ENCODE assay signal across 25 cellular contexts in the genomic region with DNA sequence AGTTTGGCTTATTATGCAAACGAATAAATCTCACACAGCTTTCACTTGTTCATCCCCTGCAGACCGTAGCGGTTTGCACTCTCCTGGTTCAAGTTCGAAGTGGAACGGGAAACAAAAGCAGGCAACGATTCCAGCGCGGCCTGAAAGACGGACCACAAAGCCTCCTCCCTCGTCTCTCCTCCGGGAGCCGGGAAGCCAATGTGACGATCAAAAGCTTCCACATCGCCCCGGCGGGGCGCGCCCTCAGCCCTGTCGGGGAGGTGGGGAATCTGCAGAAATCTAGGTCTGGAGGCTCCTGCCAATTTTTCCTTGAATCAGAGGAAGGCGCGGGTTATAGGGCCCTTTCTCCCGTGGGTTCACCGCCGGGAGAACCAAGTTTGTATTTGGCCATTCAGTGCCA. TPM values are rescaled to one million over a fixed set of nuclear protein-coding genes. Genes with fewer than 3 reads are reported as not detected.
"Had no signal": no experiment of that assay in that cellular context is flagged by ENCODE, and none has a peak within 500 bp of the region (broad histone marks: within the 10 kb centered on the region; RNA-seq: fewer than 3 reads in every experiment).

No MANE protein-coding gene starts in this region.

- H3K27ac ChIP-seq: body of pancreas, foreskin keratinocyte, left ventricle myocardium inferior, skin epidermis, tibial nerve, vagina had no signal

- H3K4me1 Mint-ChIP-seq: activated B cell treated with CpG ODN at 0.5 μM for 24 hours; activated CD4-positive, alpha-beta memory T cell treated with anti-CD3 and anti-CD28 coated beads, Interleukin-2, amount 10 ng/mL, durations not matched to agents 7 days and 5 days; activated CD8-positive, alpha-beta memory T cell treated with anti-CD3 and anti-CD28 coated beads, Interleukin-2, amount 10 ng/mL, durations not matched to agents 7 days and 5 days had no signal

- ATAC-seq: activated CD8-positive, alpha-beta memory T cell treated with anti-CD3 and anti-CD28 coated beads, Interleukin-2, amount 10 ng/mL, durations not matched to agents 7 days and 5 days; body of pancreas; foreskin keratinocyte; right cardiac atrium; stimulated activated naive CD8-positive, alpha-beta T cell treated with anti-CD3 and anti-CD28 coated beads, Interleukin-15, Interleukin-2, amounts not matched to agents 100 U/mL and 50 U/mL, for 24 hours; T-cell had no signal

- H3K27me3 ChIP-seq: body of pancreas, vagina had no signal

- H3K4me3 Mint-ChIP-seq: activated B cell treated with CpG ODN at 0.5 μM for 24 hours; activated CD4-positive, alpha-beta memory T cell treated with anti-CD3 and anti-CD28 coated beads, Interleukin-2, amount 10 ng/mL, durations not matched to agents 7 days and 5 days; activated CD8-positive, alpha-beta memory T cell treated with anti-CD3 and anti-CD28 coated beads, Interleukin-2, amount 10 ng/mL, durations not matched to agents 7 days and 5 days; activated naive CD4-positive, alpha-beta T cell treated with anti-CD3 and anti-CD28 coated beads for 36 hours; activated T-cell treated with anti-CD3 and anti-CD28 coated beads, Interleukin-2, amount 50 U/mL, for 24 hours had no signal

- H3K4me3 ChIP-seq: body of pancreas, left ventricle myocardium inferior, skin epidermis, tibial nerve, vagina had no signal

- H3K9me3 ChIP-seq: body of pancreas, left ventricle myocardium inferior, tibial nerve, vagina had no signal

- DNase-seq: activated B cell treated with CpG ODN at 0.5 μM for 24 hours; activated CD4-positive, alpha-beta memory T cell treated with anti-CD3 and anti-CD28 coated beads, Interleukin-2, amount 10 ng/mL, durations not matched to agents 7 days and 5 days; activated CD4-positive, alpha-beta T cell treated with anti-CD3 and anti-CD28 coated beads for 4 hours; activated CD8-positive, alpha-beta memory T cell treated with anti-CD3 and anti-CD28 coated beads, Interleukin-2, amount 10 ng/mL, durations not matched to agents 7 days and 5 days; activated naive CD4-positive, alpha-beta T cell treated with anti-CD3 and anti-CD28 coated beads for 36 hours; activated T-cell treated with anti-CD3 and anti-CD28 coated beads, Interleukin-2, amount 50 U/mL, for 24 hours; body of pancreas; foreskin keratinocyte; left ventricle myocardium inferior; mammary epithelial cell; right cardiac atrium; stimulated activated naive CD8-positive, alpha-beta T cell treated with anti-CD3 and anti-CD28 coated beads, Interleukin-15, Interleukin-2, amounts not matched to agents 100 U/mL and 50 U/mL, for 24 hours; T-cell had no signal

- H3K27ac Mint-ChIP-seq: activated B cell treated with CpG ODN at 0.5 μM for 24 hours; activated CD4-positive, alpha-beta memory T cell treated with anti-CD3 and anti-CD28 coated beads, Interleukin-2, amount 10 ng/mL, durations not matched to agents 7 days and 5 days; activated CD8-positive, alpha-beta memory T cell treated with anti-CD3 and anti-CD28 coated beads, Interleukin-2, amount 10 ng/mL, durations not matched to agents 7 days and 5 days; activated naive CD4-positive, alpha-beta T cell treated with anti-CD3 and anti-CD28 coated beads for 36 hours; activated T-cell treated with anti-CD3 and anti-CD28 coated beads, Interleukin-2, amount 50 U/mL, for 24 hours; progenitor cell of endocrine pancreas; T-cell had no signal

- H3K36me3 Mint-ChIP-seq: activated CD8-positive, alpha-beta memory T cell treated with anti-CD3 and anti-CD28 coated beads, Interleukin-2, amount 10 ng/mL, durations not matched to agents 7 days and 5 days; T-cell had no signal

- H3K4me1 ChIP-seq: foreskin keratinocyte, left ventricle myocardium inferior, vagina had no signal

- H3K9me3 Mint-ChIP-seq: activated B cell treated with CpG ODN at 0.5 μM for 24 hours; activated CD4-positive, alpha-beta memory T cell treated with anti-CD3 and anti-CD28 coated beads, Interleukin-2, amount 10 ng/mL, durations not matched to agents 7 days and 5 days; activated naive CD4-positive, alpha-beta T cell treated with anti-CD3 and anti-CD28 coated beads for 36 hours; activated T-cell treated with anti-CD3 and anti-CD28 coated beads, Interleukin-2, amount 50 U/mL, for 24 hours; neural crest cell; T-cell had no signal

- H3K36me3 ChIP-seq: left ventricle myocardium inferior, tibial nerve, vagina had no signal

RNA-seq across cellular contexts. Expression of a gene that starts 16.9 kb away (rescaled TPM):
- total RNA-seq: activated B cell treated with CpG ODN at 0.5 μM for 24 hours; activated CD4-positive, alpha-beta memory T cell treated with anti-CD3 and anti-CD28 coated beads, Interleukin-2, amount 10 ng/mL, durations not matched to agents 7 days and 5 days; activated CD8-positive, alpha-beta memory T cell treated with anti-CD3 and anti-CD28 coated beads, Interleukin-2, amount 10 ng/mL, durations not matched to agents 7 days and 5 days; activated naive CD4-positive, alpha-beta T cell treated with anti-CD3 and anti-CD28 coated beads for 36 hours; body of pancreas; cardiac septum; dermis microvascular lymphatic vessel endothelial cell; epithelial cell of proximal tubule; fibroblast of lung; foreskin keratinocyte; kidney epithelial cell; left ventricle myocardium inferior; mammary epithelial cell; mononuclear cell; osteoblast; right cardiac atrium; T-cell; tibial nerve; vagina had no signal
- polyA plus RNA-seq: fibroblast of lung, foreskin keratinocyte, mammary epithelial cell, right cardiac atrium had no signal
